Comparison of ENCODE assay signal across 1 cellular context in the genomic region with DNA sequence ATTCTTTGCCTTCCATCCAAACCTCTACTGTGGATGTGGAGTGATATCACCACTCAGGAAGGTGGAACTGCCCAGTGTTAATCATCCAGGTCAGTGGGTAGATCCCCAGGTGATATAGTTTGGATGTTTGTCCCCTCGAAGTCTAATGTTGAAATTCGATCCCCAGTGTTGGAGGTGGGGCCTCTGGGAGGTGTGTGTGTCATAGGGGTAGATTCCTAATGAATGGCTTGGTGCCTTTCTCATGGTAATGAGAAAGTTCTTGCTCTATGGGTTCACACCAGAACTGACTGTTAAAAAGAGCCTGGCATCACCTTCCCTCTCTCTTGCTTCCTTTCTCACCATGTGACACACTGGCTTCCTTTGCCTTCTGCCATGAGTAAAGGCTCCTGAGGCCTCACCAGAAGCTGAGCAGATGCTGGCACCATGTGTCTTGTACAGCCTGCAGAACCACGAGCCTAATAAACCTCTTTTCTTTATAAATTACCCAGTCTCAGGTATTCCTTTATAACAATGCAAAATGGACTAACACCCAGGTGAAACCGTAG.
TF ChIP-seq lines count a peak whose summit lies in the region.

No MANE protein-coding gene starts in this region.

TF ChIP-seq in GM23338, 12 proteins besides CTCF, POLR2A, EP300 and RAD21 (continued from another document):
- TF ChIP-seq CREB1 (CRISPR knock-in tag; IDR thresholded peaks at IDR 0.05; ENCODE audit: low read depth) (no peak), EZH2 (IDR thresholded peaks at IDR 0.05; ENCODE audit: low read depth, unreplicated experiment) (no peak), STAT1 (IDR thresholded peaks at IDR 0.05; ENCODE audit: unreplicated experiment) (no peak), EZH2phosphoT487 (IDR thresholded peaks at IDR 0.05; ENCODE audit: unreplicated experiment) (no peak), ZNF331 (CRISPR knock-in tag; IDR thresholded peaks at IDR 0.05; ENCODE audit: low read depth) (no peak), POLR2AphosphoS5 (IDR thresholded peaks at IDR 0.05; ENCODE audit: low read depth) (no peak), JUNB (IDR thresholded peaks at IDR 0.05; ENCODE audit: unreplicated experiment) (no peak)
- TF ChIP-seq, protein P1, sequence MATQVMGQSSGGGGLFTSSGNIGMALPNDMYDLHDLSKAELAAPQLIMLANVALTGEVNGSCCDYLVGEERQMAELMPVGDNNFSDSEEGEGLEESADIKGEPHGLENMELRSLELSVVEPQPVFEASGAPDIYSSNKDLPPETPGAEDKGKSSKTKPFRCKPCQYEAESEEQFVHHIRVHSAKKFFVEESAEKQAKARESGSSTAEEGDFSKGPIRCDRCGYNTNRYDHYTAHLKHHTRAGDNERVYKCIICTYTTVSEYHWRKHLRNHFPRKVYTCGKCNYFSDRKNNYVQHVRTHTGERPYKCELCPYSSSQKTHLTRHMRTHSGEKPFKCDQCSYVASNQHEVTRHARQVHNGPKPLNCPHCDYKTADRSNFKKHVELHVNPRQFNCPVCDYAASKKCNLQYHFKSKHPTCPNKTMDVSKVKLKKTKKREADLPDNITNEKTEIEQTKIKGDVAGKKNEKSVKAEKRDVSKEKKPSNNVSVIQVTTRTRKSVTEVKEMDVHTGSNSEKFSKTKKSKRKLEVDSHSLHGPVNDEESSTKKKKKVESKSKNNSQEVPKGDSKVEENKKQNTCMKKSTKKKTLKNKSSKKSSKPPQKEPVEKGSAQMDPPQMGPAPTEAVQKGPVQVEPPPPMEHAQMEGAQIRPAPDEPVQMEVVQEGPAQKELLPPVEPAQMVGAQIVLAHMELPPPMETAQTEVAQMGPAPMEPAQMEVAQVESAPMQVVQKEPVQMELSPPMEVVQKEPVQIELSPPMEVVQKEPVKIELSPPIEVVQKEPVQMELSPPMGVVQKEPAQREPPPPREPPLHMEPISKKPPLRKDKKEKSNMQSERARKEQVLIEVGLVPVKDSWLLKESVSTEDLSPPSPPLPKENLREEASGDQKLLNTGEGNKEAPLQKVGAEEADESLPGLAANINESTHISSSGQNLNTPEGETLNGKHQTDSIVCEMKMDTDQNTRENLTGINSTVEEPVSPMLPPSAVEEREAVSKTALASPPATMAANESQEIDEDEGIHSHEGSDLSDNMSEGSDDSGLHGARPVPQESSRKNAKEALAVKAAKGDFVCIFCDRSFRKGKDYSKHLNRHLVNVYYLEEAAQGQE (IDR thresholded peaks at IDR 0.05; ENCODE audit: unreplicated experiment), result no peak
- TF ChIP-seq, protein P2, sequence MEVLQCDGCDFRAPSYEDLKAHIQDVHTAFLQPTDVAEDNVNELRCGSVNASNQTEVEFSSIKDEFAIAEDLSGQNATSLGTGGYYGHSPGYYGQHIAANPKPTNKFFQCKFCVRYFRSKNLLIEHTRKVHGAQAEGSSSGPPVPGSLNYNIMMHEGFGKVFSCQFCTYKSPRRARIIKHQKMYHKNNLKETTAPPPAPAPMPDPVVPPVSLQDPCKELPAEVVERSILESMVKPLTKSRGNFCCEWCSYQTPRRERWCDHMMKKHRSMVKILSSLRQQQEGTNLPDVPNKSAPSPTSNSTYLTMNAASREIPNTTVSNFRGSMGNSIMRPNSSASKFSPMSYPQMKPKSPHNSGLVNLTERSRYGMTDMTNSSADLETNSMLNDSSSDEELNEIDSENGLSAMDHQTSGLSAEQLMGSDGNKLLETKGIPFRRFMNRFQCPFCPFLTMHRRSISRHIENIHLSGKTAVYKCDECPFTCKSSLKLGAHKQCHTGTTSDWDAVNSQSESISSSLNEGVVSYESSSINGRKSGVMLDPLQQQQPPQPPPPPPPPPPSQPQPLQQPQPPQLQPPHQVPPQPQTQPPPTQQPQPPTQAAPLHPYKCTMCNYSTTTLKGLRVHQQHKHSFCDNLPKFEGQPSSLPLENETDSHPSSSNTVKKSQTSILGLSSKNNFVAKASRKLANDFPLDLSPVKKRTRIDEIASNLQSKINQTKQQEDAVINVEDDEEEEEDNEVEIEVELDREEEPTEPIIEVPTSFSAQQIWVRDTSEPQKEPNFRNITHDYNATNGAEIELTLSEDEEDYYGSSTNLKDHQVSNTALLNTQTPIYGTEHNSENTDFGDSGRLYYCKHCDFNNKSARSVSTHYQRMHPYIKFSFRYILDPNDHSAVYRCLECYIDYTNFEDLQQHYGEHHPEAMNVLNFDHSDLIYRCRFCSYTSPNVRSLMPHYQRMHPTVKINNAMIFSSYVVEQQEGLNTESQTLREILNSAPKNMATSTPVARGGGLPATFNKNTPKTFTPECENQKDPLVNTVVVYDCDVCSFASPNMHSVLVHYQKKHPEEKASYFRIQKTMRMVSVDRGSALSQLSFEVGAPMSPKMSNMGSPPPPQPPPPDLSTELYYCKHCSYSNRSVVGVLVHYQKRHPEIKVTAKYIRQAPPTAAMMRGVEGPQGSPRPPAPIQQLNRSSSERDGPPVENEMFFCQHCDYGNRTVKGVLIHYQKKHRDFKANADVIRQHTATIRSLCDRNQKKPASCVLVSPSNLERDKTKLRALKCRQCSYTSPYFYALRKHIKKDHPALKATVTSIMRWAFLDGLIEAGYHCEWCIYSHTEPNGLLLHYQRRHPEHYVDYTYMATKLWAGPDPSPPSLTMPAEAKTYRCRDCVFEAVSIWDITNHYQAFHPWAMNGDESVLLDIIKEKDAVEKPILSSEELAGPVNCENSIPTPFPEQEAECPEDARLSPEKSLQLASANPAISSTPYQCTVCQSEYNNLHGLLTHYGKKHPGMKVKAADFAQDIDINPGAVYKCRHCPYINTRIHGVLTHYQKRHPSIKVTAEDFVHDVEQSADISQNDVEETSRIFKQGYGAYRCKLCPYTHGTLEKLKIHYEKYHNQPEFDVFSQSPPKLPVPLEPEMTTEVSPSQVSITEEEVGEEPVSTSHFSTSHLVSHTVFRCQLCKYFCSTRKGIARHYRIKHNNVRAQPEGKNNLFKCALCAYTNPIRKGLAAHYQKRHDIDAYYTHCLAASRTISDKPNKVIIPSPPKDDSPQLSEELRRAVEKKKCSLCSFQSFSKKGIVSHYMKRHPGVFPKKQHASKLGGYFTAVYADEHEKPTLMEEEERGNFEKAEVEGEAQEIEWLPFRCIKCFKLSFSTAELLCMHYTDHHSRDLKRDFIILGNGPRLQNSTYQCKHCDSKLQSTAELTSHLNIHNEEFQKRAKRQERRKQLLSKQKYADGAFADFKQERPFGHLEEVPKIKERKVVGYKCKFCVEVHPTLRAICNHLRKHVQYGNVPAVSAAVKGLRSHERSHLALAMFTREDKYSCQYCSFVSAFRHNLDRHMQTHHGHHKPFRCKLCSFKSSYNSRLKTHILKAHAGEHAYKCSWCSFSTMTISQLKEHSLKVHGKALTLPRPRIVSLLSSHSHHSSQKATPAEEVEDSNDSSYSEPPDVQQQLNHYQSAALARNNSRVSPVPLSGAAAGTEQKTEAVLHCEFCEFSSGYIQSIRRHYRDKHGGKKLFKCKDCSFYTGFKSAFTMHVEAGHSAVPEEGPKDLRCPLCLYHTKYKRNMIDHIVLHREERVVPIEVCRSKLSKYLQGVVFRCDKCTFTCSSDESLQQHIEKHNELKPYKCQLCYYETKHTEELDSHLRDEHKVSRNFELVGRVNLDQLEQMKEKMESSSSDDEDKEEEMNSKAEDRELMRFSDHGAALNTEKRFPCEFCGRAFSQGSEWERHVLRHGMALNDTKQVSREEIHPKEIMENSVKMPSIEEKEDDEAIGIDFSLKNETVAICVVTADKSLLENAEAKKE (CRISPR knock-in tag; IDR thresholded peaks at IDR 0.05), result no peak
